Comparison of ENCODE assay signal across 9 cellular contexts in genomic region chrX:24168807-24169206, GRCh38. TPM values are rescaled to one million over a fixed set of nuclear protein-coding genes. Genes with fewer than 3 reads are reported as not detected.
DNase-seq lines count a peak whose midpoint lies in the region; ATAC-seq and TF ChIP-seq lines count a peak whose summit lies in the region.
"Had no signal": no experiment of that assay in that cellular context is flagged by ENCODE, and none has a peak within 500 bp of the region (broad histone marks: within the 10 kb centered on the region; RNA-seq: fewer than 3 reads in every experiment).

No MANE protein-coding gene starts in this region.

- no peaks in the 10 kb centered on the region for H3K27me3 Mint-ChIP-seq in activated naive CD4-positive, alpha-beta T cell treated with anti-CD3 and anti-CD28 coated beads, Interleukin-2, amount 50 U/mL, for 24 hours
- H3K27me3 Mint-ChIP-seq in T-helper 2 cell treated with Interferon-gamma antibody and Interleukin-4, amounts not matched to agents 5 μg/mL and 100 μg/mL, for 36 hours (ENCODE audit: low read depth), result no peaks in the 10 kb centered on the region
- no peaks in the 10 kb centered on the region for H3K27me3 Mint-ChIP-seq in Calu3 (ENCODE audit: unreplicated experiment)

- H3K4me3 ChIP-seq in vagina (no peak overlapping the region), BE2C (ENCODE audit: low read depth, low read length) (no peak overlapping the region)
- H3K4me3 ChIP-seq: HAP-1 had no signal

- CTCF ChIA-PET in Calu3 (lab: Charles Lee), result no interaction called here

- H3K9me3 ChIP-seq in vagina (no peaks in the 10 kb centered on the region), BE2C (no peaks in the 10 kb centered on the region)
- H3K9me3 ChIP-seq: HAP-1 had no signal

- H3K36me3 ChIP-seq in vagina (peaks cover 0 to 13% of the 10 kb centered on the region in 2 donors), BE2C (no peaks in the 10 kb centered on the region; the same call in 1 of the 2 replicates)

- no peak for DNase-seq in activated naive CD4-positive, alpha-beta T cell treated with Interleukin-2 at 50 U/mL for 16 hours
- peak; percentile 11 for DNase-seq in T-helper 2 cell treated with Interferon-gamma antibody and Interleukin-4, amounts not matched to agents 5 μg/mL and 100 μg/mL, for 36 hours (ENCODE audit: low spot score)
- DNase-seq in vagina (ENCODE audit: extremely low spot score in 2 of 2) (no peak), Calu3 (no peak), BE2C (no peak)
- no peak for DNase-seq in central memory CD4-positive, alpha-beta T cell

- ATAC-seq in HG02885 (IDR thresholded peaks at IDR 0.05; ENCODE audit: poor library complexity, unreplicated experiment), result peak; percentile 78

- H3K4me1 ChIP-seq in vagina, result peaks cover 81% of the 10 kb centered on the region
- no peaks in the 10 kb centered on the region for H3K4me1 ChIP-seq in BE2C

- peaks cover 6% of the 10 kb centered on the region for H3K36me3 Mint-ChIP-seq in activated naive CD4-positive, alpha-beta T cell treated with anti-CD3 and anti-CD28 coated beads, Interleukin-2, amount 50 U/mL, for 24 hours
- peaks cover 28% of the 10 kb centered on the region for H3K36me3 Mint-ChIP-seq in T-helper 2 cell treated with Interferon-gamma antibody and Interleukin-4, amounts not matched to agents 5 μg/mL and 100 μg/mL, for 36 hours (ENCODE audit: low read depth)
- H3K36me3 Mint-ChIP-seq in Calu3 (ENCODE audit: insufficient read depth, unreplicated experiment), result peaks cover 15% of the 10 kb centered on the region

- TF ChIP-seq CTCF in vagina (IDR thresholded peaks at IDR 0.05) (no peak), Calu3 (IDR thresholded peaks at IDR 0.05; ENCODE audit: unreplicated experiment) (no peak), BE2C (IDR thresholded peaks at IDR 0.05; ENCODE audit: low read depth, low read length) (no peak)

- peak overlapping the region; percentile 91 for H3K27ac Mint-ChIP-seq in activated naive CD4-positive, alpha-beta T cell treated with anti-CD3 and anti-CD28 coated beads, Interleukin-2, amount 50 U/mL, for 24 hours
- H3K27ac Mint-ChIP-seq in T-helper 2 cell treated with Interferon-gamma antibody and Interleukin-4, amounts not matched to agents 5 μg/mL and 100 μg/mL, for 36 hours, result peak overlapping the region; percentile 61
- no peak overlapping the region for H3K27ac Mint-ChIP-seq in Calu3 (ENCODE audit: unreplicated experiment)

- peak overlapping the region; percentile 47 for H3K4me3 Mint-ChIP-seq in activated naive CD4-positive, alpha-beta T cell treated with anti-CD3 and anti-CD28 coated beads, Interleukin-2, amount 50 U/mL, for 24 hours
- peak overlapping the region; percentile 40 for H3K4me3 Mint-ChIP-seq in T-helper 2 cell treated with Interferon-gamma antibody and Interleukin-4, amounts not matched to agents 5 μg/mL and 100 μg/mL, for 36 hours
- no peak overlapping the region for H3K4me3 Mint-ChIP-seq in Calu3 (ENCODE audit: low read depth, unreplicated experiment)

- no TSS peak for BruUV-seq in Calu3 (replicated peaks; lab: Mats Ljungman, UMichigan)

- no peaks in the 10 kb centered on the region for H3K9me3 Mint-ChIP-seq in activated naive CD4-positive, alpha-beta T cell treated with anti-CD3 and anti-CD28 coated beads, Interleukin-2, amount 50 U/mL, for 24 hours
- no peaks in the 10 kb centered on the region for H3K9me3 Mint-ChIP-seq in T-helper 2 cell treated with Interferon-gamma antibody and Interleukin-4, amounts not matched to agents 5 μg/mL and 100 μg/mL, for 36 hours
- H3K9me3 Mint-ChIP-seq in Calu3 (ENCODE audit: low read depth, unreplicated experiment), result no peaks in the 10 kb centered on the region

- H3K27me3 ChIP-seq in vagina (no peaks in the 10 kb centered on the region), BE2C (no peaks in the 10 kb centered on the region)

- peaks cover 64% of the 10 kb centered on the region for H3K4me1 Mint-ChIP-seq in activated naive CD4-positive, alpha-beta T cell treated with anti-CD3 and anti-CD28 coated beads, Interleukin-2, amount 50 U/mL, for 24 hours
- H3K4me1 Mint-ChIP-seq in T-helper 2 cell treated with Interferon-gamma antibody and Interleukin-4, amounts not matched to agents 5 μg/mL and 100 μg/mL, for 36 hours (ENCODE audit: low read depth), result peaks cover 46% of the 10 kb centered on the region
- H3K4me1 Mint-ChIP-seq in Calu3 (ENCODE audit: low read depth, unreplicated experiment), result peaks cover 28% of the 10 kb centered on the region

- intact Hi-C loops in vagina (cut with DNase I), result no loop called here
- intact Hi-C loops in Calu3 (cut with micrococcal nuclease; ENCODE audit: unreplicated experiment), result no loop called here

- TF ChIP-seq POLR2A in vagina (IDR thresholded peaks at IDR 0.05), result no peak

- H3K27ac ChIP-seq in vagina, result no peak overlapping the region

RNA-seq across cellular contexts. Expression of gene ZFX, which starts 19.3 kb away (rescaled TPM):
- total RNA-seq in vagina (62.4 TPM), Calu3 (2022) (43.3 and 45.1 TPM in 2 replicates)
- polyA plus RNA-seq in BE2C (2012; ENCODE audit: insufficient read depth, insufficient read length, low read depth), result 7.8 TPM
